9 cellular contexts compared by ENCODE assay signal in the genomic region with DNA sequence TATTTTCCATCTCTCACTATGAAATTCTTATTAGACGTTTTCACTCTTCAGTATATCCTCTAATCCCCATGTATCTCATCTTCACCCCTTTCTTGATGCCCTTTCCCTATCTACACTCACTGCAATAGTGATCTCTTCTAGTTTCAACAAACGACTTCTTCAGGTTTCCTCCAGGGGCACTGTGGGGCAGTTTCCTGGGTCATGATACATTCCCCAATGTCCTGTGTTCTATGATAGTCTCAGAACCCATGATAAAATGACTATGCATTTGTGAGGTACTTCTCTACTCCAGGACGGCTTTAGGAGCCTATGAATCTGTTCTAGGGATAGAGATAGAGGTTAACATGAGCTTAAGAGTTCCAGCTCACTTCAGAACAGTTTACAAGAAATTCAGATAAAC.
DNase-seq lines count a peak whose midpoint lies in the region; ATAC-seq and TF ChIP-seq lines count a peak whose summit lies in the region.
"Had no signal": no experiment of that assay in that cellular context is flagged by ENCODE, and none has a peak within 500 bp of the region (broad histone marks: within the 10 kb centered on the region; RNA-seq: fewer than 3 reads in every experiment).

No MANE protein-coding gene starts in this region.

- no peaks in the 10 kb centered on the region for H3K27me3 ChIP-seq in naive thymus-derived CD4-positive, alpha-beta T cell (ENCODE audit: control insufficient read depth in 2 of 2, insufficient read depth in 2 of 2, low read length in 2 of 2)
- H3K27me3 ChIP-seq: neutrophil had no signal

- no peaks in the 10 kb centered on the region for H3K4me1 ChIP-seq in naive thymus-derived CD4-positive, alpha-beta T cell (ENCODE audit: control insufficient read depth in 2 of 2, insufficient read depth in 2 of 2, low read length in 2 of 2)

- DNase-seq in NOMO-1 treated with DMSO at 0.1 percent for 48 hours (lab: John Stamatoyannopoulos, UW; ENCODE audit: unreplicated experiment), result peak; percentile 37
- DNase-seq in NOMO-1 treated with dmso at 0.1 percent for 144 hours (lab: John Stamatoyannopoulos, UW; ENCODE audit: unreplicated experiment), result no peak
- DNase-seq in LHCN-M2 (ENCODE audit: low read depth), result peak; percentile 35
- peak; percentile 27 for DNase-seq in activated CD8-positive, alpha-beta T cell treated with anti-CD3 and anti-CD28 coated beads for 36 hours
- peak in 1 of 9 donors; percentile 3 for DNase-seq in naive thymus-derived CD4-positive, alpha-beta T cell
- no peak for DNase-seq in DMS153 treated with DMSO at 0.1 percent for 48 hours (lab: John Stamatoyannopoulos, UW; ENCODE audit: unreplicated experiment)
- no peak for DNase-seq in NCI-H1694 (lab: John Stamatoyannopoulos, UW)

- H3K4me1 Mint-ChIP-seq in activated CD8-positive, alpha-beta T cell treated with anti-CD3 and anti-CD28 coated beads for 36 hours (ENCODE audit: low read depth), result peaks cover 8% of the 10 kb centered on the region
- H3K4me1 Mint-ChIP-seq in naive thymus-derived CD4-positive, alpha-beta T cell, result peaks cover 0 to 13% (median 0%) of the 10 kb centered on the region in 7 donors

- H3K27me3 Mint-ChIP-seq in activated CD8-positive, alpha-beta T cell treated with anti-CD3 and anti-CD28 coated beads for 36 hours, result no peaks in the 10 kb centered on the region
- H3K27me3 Mint-ChIP-seq in naive thymus-derived CD4-positive, alpha-beta T cell, result no peaks in the 10 kb centered on the region

- POLR2A ChIA-PET in activated CD8-positive, alpha-beta T cell treated with anti-CD3 and anti-CD28 coated beads for 36 hours (lab: Charles Lee), result no interaction called here
- POLR2A ChIA-PET in naive thymus-derived CD4-positive, alpha-beta T cell (lab: Charles Lee), result no interaction called here

- H3K27ac ChIP-seq in naive thymus-derived CD4-positive, alpha-beta T cell (ENCODE audit: low read depth, low read length), result no peak overlapping the region
- H3K27ac ChIP-seq: neutrophil had no signal

- no peaks in the 10 kb centered on the region for H3K9me3 Mint-ChIP-seq in activated CD8-positive, alpha-beta T cell treated with anti-CD3 and anti-CD28 coated beads for 36 hours
- no peaks in the 10 kb centered on the region for H3K9me3 Mint-ChIP-seq in naive thymus-derived CD4-positive, alpha-beta T cell

- no peak overlapping the region for H3K4me3 ChIP-seq in naive thymus-derived CD4-positive, alpha-beta T cell (ENCODE audit: low read length)

- H3K36me3 Mint-ChIP-seq in activated CD8-positive, alpha-beta T cell treated with anti-CD3 and anti-CD28 coated beads for 36 hours (ENCODE audit: low read depth), result no peaks in the 10 kb centered on the region
- peaks cover 0 to 9% (median 0%) of the 10 kb centered on the region in 5 donors for H3K36me3 Mint-ChIP-seq in naive thymus-derived CD4-positive, alpha-beta T cell

- no peaks in the 10 kb centered on the region for H3K36me3 ChIP-seq in naive thymus-derived CD4-positive, alpha-beta T cell (ENCODE audit: control insufficient read depth in 2 of 3, insufficient read depth in 3 of 3, low read length in 3 of 3)
- H3K36me3 ChIP-seq: neutrophil had no signal

- peak; percentile 56 for TF ChIP-seq CTCF in activated CD8-positive, alpha-beta T cell treated with anti-CD3 and anti-CD28 coated beads for 36 hours (IDR thresholded peaks at IDR 0.05)

- peak; percentile 45 for ATAC-seq in activated CD8-positive, alpha-beta T cell treated with anti-CD3 and anti-CD28 coated beads for 36 hours
- ATAC-seq in naive thymus-derived CD4-positive, alpha-beta T cell, result peak; percentile 40
- ATAC-seq in GM21619 (IDR thresholded peaks at IDR 0.05; ENCODE audit: unreplicated experiment), result no peak

- intact Hi-C loops in activated CD8-positive, alpha-beta T cell treated with anti-CD3 and anti-CD28 coated beads for 36 hours (cut with micrococcal nuclease), result no loop called here
- intact Hi-C loops in naive thymus-derived CD4-positive, alpha-beta T cell (cut with micrococcal nuclease), result no loop called here

- CTCF ChIA-PET in activated CD8-positive, alpha-beta T cell treated with anti-CD3 and anti-CD28 coated beads for 36 hours (lab: Charles Lee), result interaction anchor here (1.0 to 1.6 kb wide), 2 partner anchors 9 to 19 kb away, joined by 3 to 7 read pairs; no protein-coding TSS in a partner anchor
- CTCF ChIA-PET in naive thymus-derived CD4-positive, alpha-beta T cell (lab: Charles Lee), result no interaction called here

- no peak overlapping the region for H3K4me3 Mint-ChIP-seq in activated CD8-positive, alpha-beta T cell treated with anti-CD3 and anti-CD28 coated beads for 36 hours
- H3K4me3 Mint-ChIP-seq in naive thymus-derived CD4-positive, alpha-beta T cell, result no peak overlapping the region

- H3K27ac Mint-ChIP-seq in activated CD8-positive, alpha-beta T cell treated with anti-CD3 and anti-CD28 coated beads for 36 hours, result no peak overlapping the region
- no peak overlapping the region for H3K27ac Mint-ChIP-seq in naive thymus-derived CD4-positive, alpha-beta T cell

- no peaks in the 10 kb centered on the region for H3K9me3 ChIP-seq in naive thymus-derived CD4-positive, alpha-beta T cell (ENCODE audit: control insufficient read depth in 2 of 3, low read length in 3 of 3)
- H3K9me3 ChIP-seq: neutrophil had no signal

Comparison
In these comparisons a context has a peak if more than half of its experiments do, and no peak if none do; other contexts are left out.
1. DNase-seq: peak in NOMO-1 treated with DMSO at 0.1 percent for 48 hours (single experiment), LHCN-M2 (single experiment) and activated CD8-positive, alpha-beta T cell treated with anti-CD3 and anti-CD28 coated beads for 36 hours (single experiment); none in NOMO-1 treated with dmso at 0.1 percent for 144 hours (single experiment), DMS153 treated with DMSO at 0.1 percent for 48 hours (single experiment) and NCI-H1694 (single experiment).